8 cellular contexts compared by ENCODE assay signal in the genomic region with DNA sequence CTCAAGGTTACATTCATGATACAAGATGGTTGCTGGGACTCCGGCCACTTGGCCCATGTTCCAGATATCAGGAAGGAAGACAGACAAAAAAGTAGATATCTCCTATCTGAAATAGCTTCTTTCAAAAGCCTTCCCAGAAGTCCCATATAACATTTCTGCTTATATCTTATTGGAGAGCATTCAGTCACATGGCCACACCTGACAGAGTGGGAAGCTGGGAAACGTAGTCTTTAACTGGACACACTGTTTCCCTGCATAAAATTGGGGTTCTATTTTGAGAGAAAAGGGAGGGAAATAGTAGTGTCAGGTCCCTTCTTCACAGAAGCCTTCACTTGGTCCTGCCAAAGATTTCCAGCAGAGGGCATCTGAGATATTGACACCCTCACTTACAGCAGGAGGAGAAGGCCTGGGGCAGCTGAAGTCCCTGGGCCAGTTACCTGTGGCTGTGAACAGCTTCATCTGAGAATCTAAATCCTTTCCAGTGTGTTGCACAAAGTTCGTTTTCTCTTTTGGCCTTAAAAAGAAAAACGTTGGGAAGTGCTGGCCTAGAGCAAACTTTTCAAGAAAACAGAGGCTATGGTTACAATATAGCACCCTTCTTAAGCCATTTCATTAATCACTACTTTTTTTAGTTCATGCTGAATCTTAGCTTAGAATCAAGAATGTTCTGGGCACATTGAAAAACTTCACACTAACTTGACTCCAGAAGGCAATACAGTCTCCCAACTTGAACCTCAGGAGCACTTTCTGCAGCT. TPM values are rescaled to one million over a fixed set of nuclear protein-coding genes. Genes with fewer than 3 reads are reported as not detected.
DNase-seq lines count a peak whose midpoint lies in the region; ATAC-seq and TF ChIP-seq lines count a peak whose summit lies in the region.

No MANE protein-coding gene starts in this region.

- no peak overlapping the region for H3K27ac ChIP-seq in left lung

- intact Hi-C loops in left lung (cut with DNase I), result loop anchor here in 1 of 2 donors (5.0 kb wide), 1 partner anchor 271 kb away; no protein-coding TSS in a partner anchor

- peak; percentile 29 for DNase-seq in GM04504 (ENCODE audit: low read depth)
- peak; percentile 21 for DNase-seq in SW480 (ENCODE audit: low spot score)
- peak; percentile 18 for DNase-seq in amniotic stem cell (lab: John Stamatoyannopoulos, UW)
- no peak for DNase-seq in left lung
- DNase-seq in stimulated activated CD8-positive, alpha-beta memory T cell treated with anti-CD3 and anti-CD28 coated beads, Interleukin-7, amount 100 ng/mL, for 1 hour (ENCODE audit: low read depth in 2 of 2), result peak; percentile 26 to 37
- no peak for DNase-seq in NCI-H187 (lab: John Stamatoyannopoulos, UW)

- H3K36me3 ChIP-seq in left lung, result no peaks in the 10 kb centered on the region

- H3K9me3 ChIP-seq in left lung, result no peaks in the 10 kb centered on the region

- no peaks in the 10 kb centered on the region for H3K27me3 ChIP-seq in left lung

- no peak overlapping the region for H3K4me3 ChIP-seq in left lung

- peak; percentile 67 for ATAC-seq in HG02943 (IDR thresholded peaks at IDR 0.05; ENCODE audit: low read depth, unreplicated experiment)
- ATAC-seq in left lung, result peak; percentile 57
- ATAC-seq in GM18520 (IDR thresholded peaks at IDR 0.05; ENCODE audit: unreplicated experiment), result no peak

- H3K4me1 ChIP-seq in left lung, result no peaks in the 10 kb centered on the region

- peak; percentile 36 to 44 for TF ChIP-seq CTCF in left lung (IDR thresholded peaks at IDR 0.05)

RNA-seq across cellular contexts. Expression of a gene that starts 33.5 kb away (rescaled TPM):
- total RNA-seq in left lung, result 1 to 10 TPM; 5.8 to 7.5 TPM

Comparison
In these comparisons a context has a peak if more than half of its experiments do, and no peak if none do; other contexts are left out.
1. DNase-seq: peak in GM04504 (single experiment), SW480 (single experiment), amniotic stem cell (single experiment) and stimulated activated CD8-positive, alpha-beta memory T cell treated with anti-CD3 and anti-CD28 coated beads, Interleukin-7, amount 100 ng/mL, for 1 hour (2 of 2); none in left lung (0 of 2) and NCI-H187 (0 of 2).